In genomic region chr12:53232641-53233538, GRCh38 we compare ENCODE assay signal across 8 cellular contexts. TPM values are rescaled to one million over a fixed set of nuclear protein-coding genes. Genes with fewer than 3 reads are reported as not detected.
DNase-seq lines count a peak whose midpoint lies in the region; ATAC-seq and TF ChIP-seq lines count a peak whose summit lies in the region.

No MANE protein-coding gene starts in this region.

- ATAC-seq in effector memory CD8-positive, alpha-beta T cell (replicated peaks) = peak; percentile 34
- ATAC-seq in HG03342 (IDR thresholded peaks at IDR 0.05; ENCODE audit: unreplicated experiment) = no peak
- ATAC-seq in HG02678 (IDR thresholded peaks at IDR 0.05; ENCODE audit: unreplicated experiment) = no peak

- H3K27ac Mint-ChIP-seq in HFFc6 = peak overlapping the region; percentile 58
- peak overlapping the region; percentile 70 to 98 for H3K27ac Mint-ChIP-seq in effector memory CD8-positive, alpha-beta T cell

- peaks cover 12 to 45% of the 10 kb centered on the region in 2 donors for H3K4me1 ChIP-seq in muscle layer of duodenum (ENCODE audit: control insufficient read depth in 1 of 2, insufficient read depth in 2 of 2, low read length in 2 of 2)

- H3K4me3 Mint-ChIP-seq in HFFc6 = peak overlapping the region; percentile 90
- H3K4me3 Mint-ChIP-seq in effector memory CD8-positive, alpha-beta T cell = peak overlapping the region; percentile 93 to 94

- no peaks in the 10 kb centered on the region for H3K9me3 ChIP-seq in muscle layer of duodenum (ENCODE audit: control insufficient read depth in 1 of 2, low read length in 2 of 2)

- H3K4me3 ChIP-seq in muscle layer of duodenum (ENCODE audit: low read depth in 1 of 2, low read length in 2 of 2) = peak overlapping the region; percentile 31 to 60

- H3K36me3 ChIP-seq in muscle layer of duodenum (ENCODE audit: control insufficient read depth in 1 of 2, insufficient read depth in 2 of 2, low read length in 2 of 2) = peaks cover 0 to 2% of the 10 kb centered on the region in 2 donors

- peaks cover 6% of the 10 kb centered on the region for H3K27me3 Mint-ChIP-seq in HFFc6 (ENCODE audit: insufficient read depth)
- H3K27me3 Mint-ChIP-seq in effector memory CD8-positive, alpha-beta T cell = no peaks in the 10 kb centered on the region

- H3K27me3 ChIP-seq in muscle layer of duodenum (ENCODE audit: low read depth, low read length) = no peaks in the 10 kb centered on the region

- H3K9me3 Mint-ChIP-seq in HFFc6 = no peaks in the 10 kb centered on the region
- H3K9me3 Mint-ChIP-seq in effector memory CD8-positive, alpha-beta T cell = no peaks in the 10 kb centered on the region

- no peak; the same call in 1 of the 2 replicates for TF ChIP-seq CTCF in HFFc6 (IDR thresholded peaks at IDR 0.05)

- no peaks in the 10 kb centered on the region; the same call in 1 of the 2 replicates for H3K36me3 Mint-ChIP-seq in HFFc6 (ENCODE audit: low read depth)
- H3K36me3 Mint-ChIP-seq in effector memory CD8-positive, alpha-beta T cell (ENCODE audit: insufficient read depth) = peaks cover 16% of the 10 kb centered on the region

- H3K4me1 Mint-ChIP-seq in HFFc6 (ENCODE audit: low read depth) = peaks cover 44% of the 10 kb centered on the region
- peaks cover 46 to 62% of the 10 kb centered on the region in 2 donors for H3K4me1 Mint-ChIP-seq in effector memory CD8-positive, alpha-beta T cell (ENCODE audit: low read depth in 2 of 2)

- no peak overlapping the region for H3K27ac ChIP-seq in muscle layer of duodenum (ENCODE audit: low read length)

- DNase-seq in C1 segment of cervical spinal cord (lab: John Stamatoyannopoulos, UW) = peak in 8 of 14 donors; percentile 20 to 67 (median 44)
- DNase-seq in HFFc6 = no peak
- DNase-seq in T-helper 9 cell = peak; percentile 43
- DNase-seq in effector memory CD8-positive, alpha-beta T cell = peak; percentile 30 to 40 (median 38)
- no peak for DNase-seq in SKM-1 treated with dmso at 0.1 percent for 144 hours (lab: John Stamatoyannopoulos, UW; ENCODE audit: unreplicated experiment)

RNA-seq across cellular contexts. Expression of gene RARG, which starts 0.9 kb away (rescaled TPM):
- total RNA-seq in HFFc6 (2021; fragmentation: NEBNext Ultra II Directional; extraction: Animal tissue kit (Norgen Biotek cat#: 25700)) = 10 to 100 TPM; 47.2 to 80.5 (median 71.0) TPM

RNA-seq across cellular contexts. Expression of gene ITGB7, which starts 25.8 kb away (rescaled TPM):
- 1 to 10 TPM in 3 of 6 experiments, under 1 TPM in 3; 0.35 to 1.5 (median 0.93) TPM for total RNA-seq in HFFc6 (2021; fragmentation: NEBNext Ultra II Directional; extraction: Animal tissue kit (Norgen Biotek cat#: 25700))

RNA-seq across cellular contexts. Expression of gene ESPL1, which starts 35.2 kb away (rescaled TPM):
- total RNA-seq in HFFc6 (2021; fragmentation: NEBNext Ultra II Directional; extraction: Animal tissue kit (Norgen Biotek cat#: 25700)) = 10 to 100 TPM in 5 of 6 experiments, 1 to 10 TPM in 1; 7.0 to 16.1 (median 14.1) TPM

RNA-seq across cellular contexts. Expression of gene CSAD, which starts 52.2 kb away (rescaled TPM):
- 10 to 100 TPM; 13.9 to 17.1 (median 16.0) TPM for total RNA-seq in HFFc6 (2021; fragmentation: NEBNext Ultra II Directional; extraction: Animal tissue kit (Norgen Biotek cat#: 25700))

RNA-seq across cellular contexts. Expression of gene ZNF740, which starts 52.4 kb away (rescaled TPM):
- 10 to 100 TPM; 17.3 to 25.7 (median 19.3) TPM for total RNA-seq in HFFc6 (2021; fragmentation: NEBNext Ultra II Directional; extraction: Animal tissue kit (Norgen Biotek cat#: 25700))

Comparison
In these comparisons a context has a peak if more than half of its experiments do, and no peak if none do; other contexts are left out.
1. DNase-seq: peak in C1 segment of cervical spinal cord (8 of 14), T-helper 9 cell (single experiment) and effector memory CD8-positive, alpha-beta T cell (3 of 3); none in HFFc6 (single experiment) and SKM-1 treated with dmso at 0.1 percent for 144 hours (single experiment).